ENCODE assay signal across 8 cellular contexts in genomic region chr12:123882306-123882705, GRCh38.
"Had no signal": no experiment of that assay in that cellular context is flagged by ENCODE, and none has a peak within 500 bp of the region (broad histone marks: within the 10 kb centered on the region; RNA-seq: fewer than 3 reads in every experiment).

No MANE protein-coding gene starts in this region.

- DNase-seq: H9, HFFc6 had no signal

- FAIRE-seq: H1, H54, HepG2 had no signal

- H3K4me3 ChIP-seq: GM23338 had no signal

- H2AFZ ChIP-seq: GM23338 had no signal

- H3K4me2 ChIP-seq: GM23338 had no signal

- ATAC-seq: GM23338, HCT116, HepG2 had no signal

- H3K27ac ChIP-seq: HL-60 had no signal
